In genomic region chr7:121160150-121161008, GRCh38 we compare ENCODE assay signal across 1 cellular context.
A peak's percentile ranks its signal among the peaks of the same experiment; 100 is the strongest.
TF ChIP-seq lines count a peak whose summit lies in the region.

No MANE protein-coding gene starts in this region.

TF ChIP-seq in IMR-90, 13 proteins besides CTCF, POLR2A, EP300 and RAD21:
- peak; percentile 64; the same call in 1 of the 2 replicates for TF ChIP-seq CEBPB (IDR thresholded peaks at IDR 0.05; ENCODE audit: low read depth, low read length)
- no peak for TF ChIP-seq SMC3 (IDR thresholded peaks at IDR 0.05; ENCODE audit: low read depth, low read length)
